In the genomic region with DNA sequence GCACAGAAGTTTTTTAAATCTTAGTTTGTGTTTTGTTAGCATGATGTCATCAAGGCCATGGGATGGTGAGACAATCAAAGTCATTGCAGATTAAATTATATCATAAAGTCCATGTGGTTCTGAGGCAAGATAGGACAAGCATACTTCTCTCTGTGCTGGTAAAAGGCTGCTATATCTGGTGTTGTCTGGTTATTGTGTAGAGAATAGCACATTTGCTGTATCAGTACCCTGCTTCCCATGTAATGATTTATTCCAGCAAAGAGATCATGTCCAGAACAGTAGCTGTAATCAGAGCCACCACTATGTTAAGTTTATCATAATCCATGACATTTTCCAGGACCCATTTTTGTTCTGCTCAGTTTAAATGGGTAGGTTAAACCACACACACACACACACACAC, we compare ENCODE assay signal across 25 cellular contexts.
"Had no signal": no experiment of that assay in that cellular context is flagged by ENCODE, and none has a peak within 500 bp of the region (broad histone marks: within the 10 kb centered on the region; RNA-seq: fewer than 3 reads in every experiment).

No MANE protein-coding gene starts in this region.

- H3K36me3 ChIP-seq: transverse colon, uterus had no signal

- H3K27me3 Mint-ChIP-seq: activated naive CD8-positive, alpha-beta T cell treated with anti-CD3 and anti-CD28 coated beads, Interleukin-2, amount 50 U/mL, for 24 hours; central memory CD8-positive, alpha-beta T cell; memory B cell; stimulated activated naive B cell treated with anti-CD40 and anti-IgM and Interleukin-4, amounts not matched to agents 10 μg/mL and 1 μg/mL and 100 μg/mL, for 72 hours; T-cell had no signal

- H3K27ac ChIP-seq: body of pancreas, left lung, sigmoid colon, transverse colon, uterus, VCaP had no signal

- H3K9me3 ChIP-seq: body of pancreas, left lung, sigmoid colon, transverse colon, uterus had no signal

- H3K4me1 ChIP-seq: body of pancreas, transverse colon, uterus had no signal

- H3K9me3 Mint-ChIP-seq: activated T-helper 1 cell treated with anti-CD3 and anti-CD28 coated beads, Interleukin-12 subunit alpha, Interleukin-12 subunit beta, Interleukin-2, Interleukin-4 antibody, amounts not matched to agents 30 ng/mL and 10 ng/mL and 1 ng/mL, durations not matched to agents 14 hours and 24 hours and 36 hours; central memory CD8-positive, alpha-beta T cell; T-helper 2 cell treated with Interferon-gamma antibody and Interleukin-4, amounts not matched to agents 5 μg/mL and 100 μg/mL, for 36 hours had no signal

- H3K4me3 Mint-ChIP-seq: activated CD8-positive, alpha-beta T cell treated with anti-CD3 and anti-CD28 coated beads, Interleukin-2, amount 10 ng/mL, durations not matched to agents 7 days and 5 days; activated naive CD8-positive, alpha-beta T cell treated with anti-CD3 and anti-CD28 coated beads, Interleukin-2, amount 50 U/mL, for 24 hours; activated T-helper 1 cell treated with anti-CD3 and anti-CD28 coated beads, Interleukin-12 subunit alpha, Interleukin-12 subunit beta, Interleukin-2, Interleukin-4 antibody, amounts not matched to agents 30 ng/mL and 10 ng/mL and 1 ng/mL, durations not matched to agents 14 hours and 24 hours and 36 hours; central memory CD8-positive, alpha-beta T cell; memory B cell; nephron progenitor cell; stimulated activated naive B cell treated with anti-CD40 and anti-IgM and Interleukin-4, amounts not matched to agents 10 μg/mL and 1 μg/mL and 100 μg/mL, for 72 hours; T-cell; T-helper 2 cell treated with Interferon-gamma antibody and Interleukin-4, amounts not matched to agents 5 μg/mL and 100 μg/mL, for 36 hours had no signal

- H3K27me3 ChIP-seq: body of pancreas, left lung, sigmoid colon, transverse colon, uterus had no signal

- FAIRE-seq: colon, kidney had no signal

- DNase-seq: activated CD4-positive, alpha-beta T cell treated with anti-CD3 and anti-CD28 coated beads, Interleukin-2, amount 50 U/mL, for 1 hour; activated CD8-positive, alpha-beta T cell treated with anti-CD3 and anti-CD28 coated beads, Interleukin-2, amount 10 ng/mL, durations not matched to agents 7 days and 5 days; activated gamma-delta T cell; activated naive CD4-positive, alpha-beta T cell treated with anti-CD3 and anti-CD28 coated beads, Interleukin-2, amount 50 U/mL, for 16 hours; activated naive CD8-positive, alpha-beta T cell treated with anti-CD3 and anti-CD28 coated beads, Interleukin-2, amount 50 U/mL, for 24 hours; anterior cingulate cortex; body of pancreas; effector memory CD4-positive, alpha-beta T cell; kidney; left lung; nephron progenitor cell; sigmoid colon; stimulated activated CD4-positive, alpha-beta T cell treated with anti-CD3 and anti-CD28 coated beads, Interleukin-2, amount 100 ng/mL, for 48 hours; stimulated activated CD8-positive, alpha-beta memory T cell treated with anti-CD3 and anti-CD28 coated beads, Interleukin-4, amount 100 ng/mL, for 48 hours; stimulated activated naive B cell treated with anti-CD40 and anti-IgM and Interleukin-4, amounts not matched to agents 10 μg/mL and 1 μg/mL and 100 μg/mL, for 72 hours; T-cell; transverse colon; uterus had no signal

- H3K4me3 ChIP-seq: body of pancreas, left lung, sigmoid colon, transverse colon, uterus had no signal

- H3K27ac Mint-ChIP-seq: activated CD8-positive, alpha-beta T cell treated with anti-CD3 and anti-CD28 coated beads, Interleukin-2, amount 10 ng/mL, durations not matched to agents 7 days and 5 days; activated naive CD8-positive, alpha-beta T cell treated with anti-CD3 and anti-CD28 coated beads, Interleukin-2, amount 50 U/mL, for 24 hours; activated T-helper 1 cell treated with anti-CD3 and anti-CD28 coated beads, Interleukin-12 subunit alpha, Interleukin-12 subunit beta, Interleukin-2, Interleukin-4 antibody, amounts not matched to agents 30 ng/mL and 10 ng/mL and 1 ng/mL, durations not matched to agents 14 hours and 24 hours and 36 hours; memory B cell; nephron progenitor cell; stimulated activated naive B cell treated with anti-CD40 and anti-IgM and Interleukin-4, amounts not matched to agents 10 μg/mL and 1 μg/mL and 100 μg/mL, for 72 hours; T-cell; T-helper 2 cell treated with Interferon-gamma antibody and Interleukin-4, amounts not matched to agents 5 μg/mL and 100 μg/mL, for 36 hours had no signal

- ATAC-seq: activated CD4-positive, CD25-positive, alpha-beta regulatory T cell treated with anti-CD3 and anti-CD28 coated beads, Interleukin-2, amount 50 U/mL, for 24 hours; activated CD8-positive, alpha-beta T cell treated with anti-CD3 and anti-CD28 coated beads, Interleukin-2, amount 10 ng/mL, durations not matched to agents 7 days and 5 days; activated naive CD8-positive, alpha-beta T cell treated with anti-CD3 and anti-CD28 coated beads, Interleukin-2, amount 50 U/mL, for 24 hours; body of pancreas; left lung; stimulated activated naive B cell treated with anti-CD40 and anti-IgM and Interleukin-4, amounts not matched to agents 10 μg/mL and 1 μg/mL and 100 μg/mL, for 72 hours; T-cell had no signal

- H3K4me1 Mint-ChIP-seq: nephron progenitor cell had no signal
